ENCODE assay signal across 10 cellular contexts in genomic region chr9:131999692-132000551, GRCh38.
DNase-seq lines count a peak whose midpoint lies in the region; ATAC-seq, FAIRE-seq and TF ChIP-seq lines count a peak whose summit lies in the region.
"Had no signal": no experiment of that assay in that cellular context is flagged by ENCODE, and none has a peak within 500 bp of the region (broad histone marks: within the 10 kb centered on the region; RNA-seq: fewer than 3 reads in every experiment).

No MANE protein-coding gene starts in this region.

- peaks cover 57% of the 10 kb centered on the region for H3K79me2 ChIP-seq in osteoblast (ENCODE audit: insufficient read depth, low read length)

- H3K9me3 ChIP-seq in osteoblast (ENCODE audit: low read depth, low read length) = no peaks in the 10 kb centered on the region
- H3K9me3 ChIP-seq in pancreas = no peaks in the 10 kb centered on the region

- H3K27me3 ChIP-seq in osteoblast (ENCODE audit: insufficient read depth, low read length) (no peaks in the 10 kb centered on the region), pancreas (no peaks in the 10 kb centered on the region)

- H3K4me3 ChIP-seq in cardiac fibroblast (replicated peaks in 1 of 2; ENCODE audit: low read depth in 2 of 2, low read length in 2 of 2) (no peak overlapping the region), osteoblast (ENCODE audit: insufficient read depth, low read length) (no peak overlapping the region), pancreas (no peak overlapping the region)

- no peak for FAIRE-seq in pancreas (lab: Jason Lieb, UNC)

- ATAC-seq in GM21528 (IDR thresholded peaks at IDR 0.05; ENCODE audit: low FRiP score, unreplicated experiment) = no peak
- no peak for ATAC-seq in pancreas

- H4K20me1 ChIP-seq in osteoblast (ENCODE audit: insufficient read depth, low read length) = peaks cover 48% of the 10 kb centered on the region

- 92 to 93% methylated on average over 4 of the region's 4 CpGs for WGBS in pancreas, 2 donors

- H3K27ac ChIP-seq in osteoblast (ENCODE audit: low read depth, low read length) (peak overlapping the region; percentile 49), pancreas (no peak overlapping the region)

- TF ChIP-seq CTCF in GM12873 (IDR thresholded peaks at IDR 0.05; ENCODE audit: insufficient read depth, low read depth, low read length, missing control alignments) = peak; percentile 8
- peak; percentile 13 for TF ChIP-seq CTCF in cardiac fibroblast (IDR thresholded peaks at IDR 0.05; ENCODE audit: low read depth, low read length)
- peak; percentile 36 for TF ChIP-seq CTCF in osteoblast (IDR thresholded peaks at IDR 0.05; ENCODE audit: extremely low read depth, low read depth, low read length)
- TF ChIP-seq CTCF in pancreas (IDR thresholded peaks at IDR 0.05) = no peak

- H2AFZ ChIP-seq in osteoblast (ENCODE audit: low read length) = no peak overlapping the region

- H3K4me2 ChIP-seq in osteoblast (ENCODE audit: insufficient read depth, low read length) = peak overlapping the region; percentile 49

- DNase-seq in M059J (ENCODE audit: low read depth) (peak; percentile 89), cardiac fibroblast (ENCODE audit: low read depth in 2 of 2) (peak; percentile 68 to 84), osteoblast (ENCODE audit: insufficient read length, low spot score, missing footprints) (no peak), pancreas (no peak), NCI-H1048 (lab: John Stamatoyannopoulos, UW) (no peak)
- no peak for DNase-seq in stimulated activated CD4-positive, alpha-beta T cell treated with anti-CD3 and anti-CD28 coated beads, Interleukin-4, amount 100 ng/mL, for 4 hours
- DNase-seq: cortex of kidney, nephron progenitor cell had no signal

- H3K36me3 ChIP-seq in osteoblast (ENCODE audit: insufficient read depth, low read length) = no peaks in the 10 kb centered on the region
- no peaks in the 10 kb centered on the region for H3K36me3 ChIP-seq in pancreas

- H3K4me1 ChIP-seq in osteoblast (ENCODE audit: insufficient read depth, low read length) = peaks cover 25% of the 10 kb centered on the region
- H3K4me1 ChIP-seq in pancreas = peaks cover 7 to 16% (median 9%) of the 10 kb centered on the region in 3 donors

- intact Hi-C loops in pancreas (cut with DNase I) = no loop called here

Comparison
In these comparisons a context has a peak if more than half of its experiments do, and no peak if none do; other contexts are left out.
1. CTCF ChIP-seq: peak in GM12873 (single experiment), cardiac fibroblast (single experiment) and osteoblast (single experiment); none in pancreas (0 of 4).
2. DNase-seq: peak in M059J (single experiment) and cardiac fibroblast (2 of 2); none in osteoblast (single experiment), stimulated activated CD4-positive, alpha-beta T cell treated with anti-CD3 and anti-CD28 coated beads, Interleukin-4, amount 100 ng/mL, for 4 hours (0 of 2), pancreas (0 of 6) and NCI-H1048 (single experiment).